12 cellular contexts compared by ENCODE assay signal in genomic region chr6:38134704-38135088, GRCh38.
"Had no signal": no experiment of that assay in that cellular context is flagged by ENCODE, and none has a peak within 500 bp of the region (broad histone marks: within the 10 kb centered on the region; RNA-seq: fewer than 3 reads in every experiment).

No MANE protein-coding gene starts in this region.

- H3K27ac Mint-ChIP-seq: activated CD8-positive, alpha-beta T cell treated with anti-CD3 and anti-CD28 coated beads, Interleukin-2, amount 10 ng/mL, durations not matched to agents 7 days and 5 days; activated naive CD8-positive, alpha-beta T cell treated with anti-CD3 and anti-CD28 coated beads for 36 hours had no signal

- H3K4me3 Mint-ChIP-seq: activated CD8-positive, alpha-beta T cell treated with anti-CD3 and anti-CD28 coated beads, Interleukin-2, amount 10 ng/mL, durations not matched to agents 7 days and 5 days; activated naive CD8-positive, alpha-beta T cell treated with anti-CD3 and anti-CD28 coated beads for 36 hours; neural crest cell; WTC11 had no signal

- ATAC-seq: activated CD8-positive, alpha-beta T cell treated with anti-CD3 and anti-CD28 coated beads, Interleukin-2, amount 10 ng/mL, durations not matched to agents 7 days and 5 days; WTC11 had no signal

- H3K27me3 Mint-ChIP-seq: activated naive CD8-positive, alpha-beta T cell treated with anti-CD3 and anti-CD28 coated beads for 36 hours had no signal

- DNase-seq: activated CD4-positive, alpha-beta T cell treated with anti-CD3 and anti-CD28 coated beads for 4 hours; activated CD8-positive, alpha-beta memory T cell treated with anti-CD3 and anti-CD28 coated beads, Interleukin-2, amount 50 U/mL, for 4 hours; activated CD8-positive, alpha-beta T cell treated with anti-CD3 and anti-CD28 coated beads, Interleukin-2, amount 10 ng/mL, durations not matched to agents 7 days and 5 days; activated gamma-delta T cell treated with Interleukin-2 at 50 U/mL for 16 hours; activated naive CD8-positive, alpha-beta T cell treated with anti-CD3 and anti-CD28 coated beads for 36 hours; brain microvascular endothelial cell; stimulated activated CD4-positive, alpha-beta T cell treated with anti-CD3 and anti-CD28 coated beads, Interleukin-15, amount 100 ng/mL, for 24 hours; stimulated activated CD4-positive, alpha-beta T cell treated with anti-CD3 and anti-CD28 coated beads, Interleukin-4, amount 100 ng/mL, for 1 hour; stimulated activated naive CD4-positive, alpha-beta T cell treated with Interleukin-2 at 50 U/mL for 16 hours; T-helper 2 cell had no signal

- H3K36me3 ChIP-seq: brain microvascular endothelial cell had no signal

- H3K27me3 ChIP-seq: brain microvascular endothelial cell had no signal

- H3K9me3 Mint-ChIP-seq: activated naive CD8-positive, alpha-beta T cell treated with anti-CD3 and anti-CD28 coated beads for 36 hours had no signal

- H3K27ac ChIP-seq: brain microvascular endothelial cell had no signal
